Comparison of ENCODE assay signal across 1 cellular context in genomic region chr2:190571666-190572065, GRCh38.
TF ChIP-seq lines count a peak whose summit lies in the region.

No MANE protein-coding gene starts in this region.

TF ChIP-seq in HEK293, 187 proteins besides CTCF, POLR2A, EP300 and RAD21 (continued from another document):
- TF ChIP-seq ZBTB48 (tag by site-specific recombination; IDR thresholded peaks at IDR 0.05), result 0 out of 2 replicates have a peak, but pooled peaks have one; percentile 16
